Comparison of ENCODE assay signal across 7 cellular contexts in genomic region chr5:43020294-43020711, GRCh38. TPM values are rescaled to one million over a fixed set of nuclear protein-coding genes. Genes with fewer than 3 reads are reported as not detected.
DNase-seq lines count a peak whose midpoint lies in the region; ATAC-seq lines count a peak whose summit lies in the region.

No MANE protein-coding gene starts in this region.

- H3K27ac Mint-ChIP-seq in activated T-helper 2 cell treated with anti-CD3 and anti-CD28 coated beads, Interferon-gamma antibody, Interleukin-2, Interleukin-4, amounts not matched to agents 10 μg/mL and 5 μg/mL and 100 μg/mL, durations not matched to agents 14 hours and 24 hours and 36 hours = peak overlapping the region; percentile 99
- peak overlapping the region; percentile 98 to 100 (median 100) for H3K27ac Mint-ChIP-seq in immature natural killer cell

- H3K4me1 Mint-ChIP-seq in activated T-helper 2 cell treated with anti-CD3 and anti-CD28 coated beads, Interferon-gamma antibody, Interleukin-2, Interleukin-4, amounts not matched to agents 10 μg/mL and 5 μg/mL and 100 μg/mL, durations not matched to agents 14 hours and 24 hours and 36 hours (ENCODE audit: low read depth) = peaks cover 33% of the 10 kb centered on the region
- peaks cover 41 to 56% of the 10 kb centered on the region in 2 donors for H3K4me1 Mint-ChIP-seq in immature natural killer cell

- no peaks in the 10 kb centered on the region for H3K36me3 Mint-ChIP-seq in activated T-helper 2 cell treated with anti-CD3 and anti-CD28 coated beads, Interferon-gamma antibody, Interleukin-2, Interleukin-4, amounts not matched to agents 10 μg/mL and 5 μg/mL and 100 μg/mL, durations not matched to agents 14 hours and 24 hours and 36 hours (ENCODE audit: low read depth)
- peaks cover 0 to 3% (median 0%) of the 10 kb centered on the region in 3 donors for H3K36me3 Mint-ChIP-seq in immature natural killer cell

- H3K27me3 Mint-ChIP-seq in activated T-helper 2 cell treated with anti-CD3 and anti-CD28 coated beads, Interferon-gamma antibody, Interleukin-2, Interleukin-4, amounts not matched to agents 10 μg/mL and 5 μg/mL and 100 μg/mL, durations not matched to agents 14 hours and 24 hours and 36 hours (ENCODE audit: low read depth) = no peaks in the 10 kb centered on the region
- H3K27me3 Mint-ChIP-seq in immature natural killer cell (ENCODE audit: low read depth in 3 of 3) = peaks cover 25 to 34% (median 33%) of the 10 kb centered on the region in 3 donors

- no peaks in the 10 kb centered on the region for H3K9me3 Mint-ChIP-seq in activated T-helper 2 cell treated with anti-CD3 and anti-CD28 coated beads, Interferon-gamma antibody, Interleukin-2, Interleukin-4, amounts not matched to agents 10 μg/mL and 5 μg/mL and 100 μg/mL, durations not matched to agents 14 hours and 24 hours and 36 hours
- H3K9me3 Mint-ChIP-seq in immature natural killer cell = peaks cover 0 to 6% (median 0%) of the 10 kb centered on the region in 6 donors

- DNase-seq in MG63 (no peak), immature natural killer cell (no peak)
- DNase-seq in activated T-helper 2 cell treated with anti-CD3 and anti-CD28 coated beads, Interferon-gamma antibody, Interleukin-2, Interleukin-4, amounts not matched to agents 10 μg/mL and 5 μg/mL and 100 μg/mL, durations not matched to agents 14 hours and 24 hours and 36 hours (ENCODE audit: low spot score) = no peak
- peak; percentile 45 for DNase-seq in stimulated activated naive CD8-positive, alpha-beta T cell treated with anti-CD3 and anti-CD28 coated beads, Interleukin-15, Interleukin-2, amounts not matched to agents 100 U/mL and 50 U/mL, for 24 hours

- H3K9me3 ChIP-seq in MG63 = no peaks in the 10 kb centered on the region

- peak overlapping the region; percentile 96 for H3K4me3 Mint-ChIP-seq in activated T-helper 2 cell treated with anti-CD3 and anti-CD28 coated beads, Interferon-gamma antibody, Interleukin-2, Interleukin-4, amounts not matched to agents 10 μg/mL and 5 μg/mL and 100 μg/mL, durations not matched to agents 14 hours and 24 hours and 36 hours (ENCODE audit: low read depth)
- peak overlapping the region; percentile 95 to 99 (median 97) for H3K4me3 Mint-ChIP-seq in immature natural killer cell

- H3K4me3 ChIP-seq in MG63 = peak overlapping the region; percentile 58

- ATAC-seq in GM18498 (IDR thresholded peaks at IDR 0.05; ENCODE audit: unreplicated experiment) = peak; percentile 9
- ATAC-seq in GM21786 (IDR thresholded peaks at IDR 0.05; ENCODE audit: unreplicated experiment) = peak; percentile 5
- no peak for ATAC-seq in stimulated activated naive CD8-positive, alpha-beta T cell treated with anti-CD3 and anti-CD28 coated beads, Interleukin-15, Interleukin-2, amounts not matched to agents 100 U/mL and 50 U/mL, for 24 hours
- ATAC-seq in GM18870 (IDR thresholded peaks at IDR 0.05; ENCODE audit: unreplicated experiment) = no peak

- no peaks in the 10 kb centered on the region for H3K36me3 ChIP-seq in MG63

- H3K27me3 ChIP-seq in MG63 = no peaks in the 10 kb centered on the region

- intact Hi-C loops in activated T-helper 2 cell treated with anti-CD3 and anti-CD28 coated beads, Interferon-gamma antibody, Interleukin-2, Interleukin-4, amounts not matched to agents 10 μg/mL and 5 μg/mL and 100 μg/mL, durations not matched to agents 14 hours and 24 hours and 36 hours (cut with micrococcal nuclease) = loop anchor here (1.0 kb wide), 3 partner anchors 20 to 71 kb away; partner anchors contain the start of gene ANXA2R

RNA-seq across cellular contexts. Expression of gene ANXA2R, which starts 19.8 kb away (rescaled TPM):
- total RNA-seq in MG63 (2014; rRNA removed; shearing (Covaris generic); ENCODE audit: low replicate concordance) = 0.12 and 4.3 TPM in 2 replicates
- total RNA-seq in activated T-helper 2 cell treated with anti-CD3 and anti-CD28 coated beads, Interferon-gamma antibody, Interleukin-2, Interleukin-4, amounts not matched to agents 10 μg/mL and 5 μg/mL and 100 μg/mL, durations not matched to agents 14 hours and 24 hours and 36 hours = 2.1 and 2.5 TPM in 2 replicates
- 10 to 100 TPM; 35.3 to 53.0 (median 44.3) TPM for polyA plus RNA-seq in immature natural killer cell

Comparison
In these comparisons a context has a peak if more than half of its experiments do, and no peak if none do; other contexts are left out.
1. ATAC-seq: peak in GM18498 (single experiment) and GM21786 (single experiment); none in stimulated activated naive CD8-positive, alpha-beta T cell treated with anti-CD3 and anti-CD28 coated beads, Interleukin-15, Interleukin-2, amounts not matched to agents 100 U/mL and 50 U/mL, for 24 hours (single experiment) and GM18870 (single experiment).